11 cellular contexts compared by ENCODE assay signal in genomic region chr7:66050990-66051424, GRCh38. TPM values are rescaled to one million over a fixed set of nuclear protein-coding genes. Genes with fewer than 3 reads are reported as not detected.
DNase-seq lines count a peak whose midpoint lies in the region; ATAC-seq, FAIRE-seq and TF ChIP-seq lines count a peak whose summit lies in the region.
"Had no signal": no experiment of that assay in that cellular context is flagged by ENCODE, and none has a peak within 500 bp of the region (broad histone marks: within the 10 kb centered on the region; RNA-seq: fewer than 3 reads in every experiment).

No MANE protein-coding gene starts in this region.

- no peak for ATAC-seq in stimulated activated memory B cell treated with anti-CD40 and anti-IgM and Interleukin-4, amounts not matched to agents 10 μg/mL and 1 μg/mL and 100 μg/mL, for 72 hours

- H3K4me1 ChIP-seq in Peyer's patch, result peaks cover 0 to 8% (median 0%) of the 10 kb centered on the region in 4 donors

- DNase-seq in AG08395 (ENCODE audit: low spot score), result peak; percentile 78
- peak; percentile 53 for DNase-seq in HT-29 (ENCODE audit: low spot score)
- DNase-seq in amniotic epithelial cell (ENCODE audit: low read depth), result peak; percentile 99
- DNase-seq in kidney tubule cell (ENCODE audit: low spot score), result peak; percentile 96
- no peak for DNase-seq in activated CD4-positive, CD25-positive, alpha-beta regulatory T cell (lab: John Stamatoyannopoulos, UW)
- no peak for DNase-seq in Peyer's patch
- no peak for DNase-seq in GM12891 (ENCODE audit: insufficient read length, low spot score)

- H3K4me3 ChIP-seq in Peyer's patch, result no peak overlapping the region

- H3K4me1 Mint-ChIP-seq in stimulated activated memory B cell treated with anti-CD40 and anti-IgM and Interleukin-4, amounts not matched to agents 10 μg/mL and 1 μg/mL and 100 μg/mL, for 72 hours, result peaks cover 9% of the 10 kb centered on the region

- no peaks in the 10 kb centered on the region for H3K9me3 ChIP-seq in Peyer's patch
- H3K9me3 ChIP-seq: neutrophil had no signal

- no peaks in the 10 kb centered on the region for H3K27me3 ChIP-seq in Peyer's patch
- H3K27me3 ChIP-seq: neutrophil had no signal

- no peak overlapping the region for H3K27ac Mint-ChIP-seq in stimulated activated memory B cell treated with anti-CD40 and anti-IgM and Interleukin-4, amounts not matched to agents 10 μg/mL and 1 μg/mL and 100 μg/mL, for 72 hours
- H3K27ac Mint-ChIP-seq: dendritic cell treated with granulocyte-macrophage colony-stimulating factor and Interleukin-4, amounts not matched to agents 40 ng/mL and 50 ng/mL, for 4 days had no signal

- no peak overlapping the region for H3K27ac ChIP-seq in Peyer's patch
- H3K27ac ChIP-seq: neutrophil had no signal

- H3K27me3 Mint-ChIP-seq in stimulated activated memory B cell treated with anti-CD40 and anti-IgM and Interleukin-4, amounts not matched to agents 10 μg/mL and 1 μg/mL and 100 μg/mL, for 72 hours, result no peaks in the 10 kb centered on the region
- H3K27me3 Mint-ChIP-seq: dendritic cell treated with granulocyte-macrophage colony-stimulating factor and Interleukin-4, amounts not matched to agents 40 ng/mL and 50 ng/mL, for 4 days had no signal

- TF ChIP-seq POLR2A in Peyer's patch (IDR thresholded peaks at IDR 0.05) (no peak), GM12891 (IDR thresholded peaks at IDR 0.05; ENCODE audit: low read depth, low read length) (no peak)

- FAIRE-seq in GM12891 (lab: Jason Lieb, UNC), result no peak
- FAIRE-seq: G401.6 had no signal

- H3K9me3 Mint-ChIP-seq in stimulated activated memory B cell treated with anti-CD40 and anti-IgM and Interleukin-4, amounts not matched to agents 10 μg/mL and 1 μg/mL and 100 μg/mL, for 72 hours, result no peaks in the 10 kb centered on the region
- H3K9me3 Mint-ChIP-seq: dendritic cell treated with granulocyte-macrophage colony-stimulating factor and Interleukin-4, amounts not matched to agents 40 ng/mL and 50 ng/mL, for 4 days had no signal

- H3K4me3 Mint-ChIP-seq in stimulated activated memory B cell treated with anti-CD40 and anti-IgM and Interleukin-4, amounts not matched to agents 10 μg/mL and 1 μg/mL and 100 μg/mL, for 72 hours, result no peak overlapping the region
- H3K4me3 Mint-ChIP-seq: dendritic cell treated with granulocyte-macrophage colony-stimulating factor and Interleukin-4, amounts not matched to agents 40 ng/mL and 50 ng/mL, for 4 days had no signal

- H3K36me3 Mint-ChIP-seq in stimulated activated memory B cell treated with anti-CD40 and anti-IgM and Interleukin-4, amounts not matched to agents 10 μg/mL and 1 μg/mL and 100 μg/mL, for 72 hours, result no peaks in the 10 kb centered on the region

- no peaks in the 10 kb centered on the region for H3K36me3 ChIP-seq in Peyer's patch
- H3K36me3 ChIP-seq: neutrophil had no signal

- TF ChIP-seq CTCF in Peyer's patch (IDR thresholded peaks at IDR 0.05), result no peak

TF ChIP-seq in GM12891, 5 proteins besides CTCF, POLR2A, EP300 and RAD21:
- no peak for TF ChIP-seq POLR2AphosphoS5 (IDR thresholded peaks at IDR 0.05; ENCODE audit: low read depth, low read length)
- no peak for TF ChIP-seq POU2F2 (IDR thresholded peaks at IDR 0.05; ENCODE audit: low read depth, low read length)
- TF ChIP-seq SPI1 (IDR thresholded peaks at IDR 0.05; ENCODE audit: low read depth, low read length), result no peak
- no peak for TF ChIP-seq PAX5 (IDR thresholded peaks at IDR 0.05; ENCODE audit: insufficient read depth, low read length, severe bottlenecking)
- no peak for TF ChIP-seq TAF1 (IDR thresholded peaks at IDR 0.05; ENCODE audit: low read depth, low read length)

RNA-seq across cellular contexts. Expression of gene ASL, which starts 24.6 kb away (rescaled TPM):
- 173 TPM in 2 replicates for total RNA-seq in HT-29 (2014; rRNA removed; shearing (Covaris generic))
- total RNA-seq in Peyer's patch, result 100 to 1,000 TPM in 3 of 4 donors, 10 to 100 TPM in 1; 48.7 to 178 (median 137) TPM
- 21.8 TPM for polyA plus RNA-seq in GM12891 (2012; ENCODE audit: low read depth, missing spikeins)

Comparison
In these comparisons a context has a peak if more than half of its experiments do, and no peak if none do; other contexts are left out.
1. DNase-seq: peak in AG08395 (single experiment), HT-29 (single experiment), amniotic epithelial cell (single experiment) and kidney tubule cell (single experiment); none in activated CD4-positive, CD25-positive, alpha-beta regulatory T cell (0 of 4), Peyer's patch (0 of 3) and GM12891 (single experiment).